Comparison of ENCODE assay signal across 11 cellular contexts in the genomic region with DNA sequence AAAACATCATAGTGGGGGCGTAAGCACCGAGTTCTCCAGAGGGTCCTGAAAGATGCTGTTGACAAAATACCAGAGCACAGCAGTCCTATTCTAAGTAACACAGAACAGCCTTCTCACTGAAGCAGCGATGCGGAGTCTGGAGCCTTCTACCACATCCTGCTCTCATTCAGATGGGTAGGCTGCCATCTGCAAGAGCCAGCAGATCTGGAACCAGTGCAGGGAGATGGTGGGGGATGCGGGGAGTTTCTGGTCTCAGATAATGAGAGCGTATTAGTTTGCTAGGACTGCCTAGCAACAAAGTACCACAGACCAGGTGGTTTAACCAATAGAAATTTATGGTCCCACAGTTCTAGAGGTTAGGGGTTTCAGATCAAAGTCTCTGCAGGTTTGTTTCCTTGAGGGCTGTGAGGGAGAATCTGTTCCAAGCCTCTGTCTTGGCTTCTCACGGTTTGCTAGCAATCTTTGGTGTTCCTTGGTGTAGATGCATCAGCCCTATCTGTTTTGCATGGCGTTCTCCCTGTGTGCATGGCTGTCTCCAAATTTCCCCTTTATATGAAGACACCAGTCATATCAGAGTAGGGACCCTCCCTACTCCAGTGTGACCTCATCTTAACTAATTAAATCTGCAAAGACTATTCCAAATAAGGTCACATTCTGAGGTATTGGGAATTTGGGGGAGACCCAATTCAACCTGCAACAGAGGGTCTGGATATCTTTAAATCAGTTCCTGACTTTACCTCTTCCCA. TPM values are rescaled to one million over a fixed set of nuclear protein-coding genes. Genes with fewer than 3 reads are reported as not detected.
A peak's percentile ranks its signal among the peaks of the same experiment; 100 is the strongest.
DNase-seq lines count a peak whose midpoint lies in the region; ATAC-seq, FAIRE-seq and TF ChIP-seq lines count a peak whose summit lies in the region.
"Had no signal": no experiment of that assay in that cellular context is flagged by ENCODE, and none has a peak within 500 bp of the region (broad histone marks: within the 10 kb centered on the region; RNA-seq: fewer than 3 reads in every experiment).

No MANE protein-coding gene starts in this region.

- intact Hi-C loops in GM12878 (cut with micrococcal nuclease; ENCODE audit: unreplicated experiment) = no loop called here

- CTCF ChIA-PET in GM12878 (lab: Yijun Ruan, JAX) = no interaction called here

- H3K4me1 ChIP-seq in GM12878 (ENCODE audit: control insufficient read depth, insufficient read depth, low read length) = peaks cover 23% of the 10 kb centered on the region

- in situ Hi-C loops in GM12878 (cut with MboI) = no loop called here

- no peak overlapping the region for H3K27ac Mint-ChIP-seq in activated T-cell treated with anti-CD3 and anti-CD28 coated beads, Interleukin-2, amount 50 U/mL, for 72 hours

- H3K9ac ChIP-seq in GM12878 (ENCODE audit: control insufficient read depth, insufficient read depth, low read length) = no peak overlapping the region

- peaks cover 12% of the 10 kb centered on the region for H3K4me1 Mint-ChIP-seq in activated T-cell treated with anti-CD3 and anti-CD28 coated beads, Interleukin-2, amount 50 U/mL, for 72 hours (ENCODE audit: low read depth)

- H3K4me3 ChIP-seq in GM12878 = no peak overlapping the region
- H3K4me3 ChIP-seq: tibial nerve had no signal

- TF ChIP-seq POLR2A in GM12878 (IDR thresholded peaks at IDR 0.05; ENCODE audit: low read depth, low read length) (no peak), H54 (IDR thresholded peaks at IDR 0.05; ENCODE audit: low read depth, low read length) (no peak)

- peaks cover 71% of the 10 kb centered on the region for H3K27me3 Mint-ChIP-seq in activated T-cell treated with anti-CD3 and anti-CD28 coated beads, Interleukin-2, amount 50 U/mL, for 72 hours (ENCODE audit: low read depth)

- peak; percentile 92 for ATAC-seq in GM18511 (IDR thresholded peaks at IDR 0.05; ENCODE audit: unreplicated experiment)
- ATAC-seq in GM21360 (IDR thresholded peaks at IDR 0.05; ENCODE audit: unreplicated experiment) = peak; percentile 76
- peak; percentile 73 for ATAC-seq in HG03039 (IDR thresholded peaks at IDR 0.05; ENCODE audit: unreplicated experiment)
- ATAC-seq in GM12878 = peak; percentile 75
- no peak for ATAC-seq in activated T-cell treated with anti-CD3 and anti-CD28 coated beads, Interleukin-2, amount 50 U/mL, for 72 hours (replicated peaks in 1 of 2)

- RAD21 ChIA-PET in GM12878 (lab: Charles Lee; ENCODE audit: unreplicated experiment) = interaction anchor here (1.0 kb wide), 2 partner anchors 9 to 176 kb away, joined by 3 to 4 read pairs; no protein-coding TSS in a partner anchor

- no peaks in the 10 kb centered on the region for H4K20me1 ChIP-seq in GM12878 (ENCODE audit: control insufficient read depth, insufficient read depth)

- POLR2A ChIA-PET in GM12878 (lab: Charles Lee) = no interaction called here

- H3K4me3 Mint-ChIP-seq in activated T-cell treated with anti-CD3 and anti-CD28 coated beads, Interleukin-2, amount 50 U/mL, for 72 hours = no peak overlapping the region

- 4% methylated on average over 8 of the region's 8 CpGs for WGBS in GM12878 (ENCODE audit: insufficient coverage, insufficient replicate concordance, low lambda C conversion rate, missing lambda C conversion rate)

- TF ChIP-seq RAD21 in GM12878 (IDR thresholded peaks at IDR 0.05; ENCODE audit: insufficient read depth, low read depth, low read length) = no peak

- no peaks in the 10 kb centered on the region for H3K79me2 ChIP-seq in GM12878 (ENCODE audit: control insufficient read depth, insufficient read depth, low read length)

- no TSS peak for BruUV-seq in GM12878 (replicated peaks; lab: Mats Ljungman, UMichigan)

- H3K27ac ChIP-seq in GM12878 (ENCODE audit: control insufficient read depth, insufficient read depth) = peak overlapping the region; percentile 18; the same call in 1 of the 2 replicates
- H3K27ac ChIP-seq: tibial nerve had no signal

- H3K27me3 ChIP-seq in GM12878 (replicated peaks in 1 of 2; ENCODE audit: control insufficient read depth in 2 of 2, insufficient read depth in 2 of 2, low read length in 1 of 2) = peaks cover 10 to 22% of the 10 kb centered on the region in 2 experiments

- H2AFZ ChIP-seq in GM12878 (ENCODE audit: control insufficient read depth, low read depth, low read length) = no peak overlapping the region

- no peaks in the 10 kb centered on the region for H3K36me3 Mint-ChIP-seq in activated T-cell treated with anti-CD3 and anti-CD28 coated beads, Interleukin-2, amount 50 U/mL, for 72 hours (ENCODE audit: insufficient read depth in 2 of 2)

- H3K9me3 Mint-ChIP-seq in activated T-cell treated with anti-CD3 and anti-CD28 coated beads, Interleukin-2, amount 50 U/mL, for 72 hours = no peaks in the 10 kb centered on the region

- DNase-seq in GM12878 (ENCODE audit: low read depth, low spot score) = no peak
- DNase-seq in activated gamma-delta T cell (lab: John Stamatoyannopoulos, UW) = no peak
- no peak for DNase-seq in activated T-cell treated with anti-CD3 and anti-CD28 coated beads, Interleukin-2, amount 50 U/mL, for 72 hours
- no peak for DNase-seq in H54 (ENCODE audit: insufficient read length, low spot score)
- no peak for DNase-seq in HK-2 (ENCODE audit: unreplicated experiment)
- DNase-seq: COR-L47, kidney had no signal

- no peaks in the 10 kb centered on the region for H3K36me3 ChIP-seq in GM12878 (ENCODE audit: control insufficient read depth in 2 of 2, insufficient read depth in 2 of 2, low read length in 1 of 2)
- H3K36me3 ChIP-seq: tibial nerve had no signal

- FAIRE-seq in GM12878 (lab: Jason Lieb, UNC) = peak; percentile 89
- FAIRE-seq in H54 (lab: Jason Lieb, UNC) = no peak
- FAIRE-seq: kidney had no signal

- SMC1A ChIA-PET in GM12878 (lab: Charles Lee; ENCODE audit: uncharacterized antibody, unreplicated experiment) = no interaction called here

- H3K4me2 ChIP-seq in GM12878 (ENCODE audit: control insufficient read depth, insufficient read depth) = peak overlapping the region; percentile 51

- no peak for TF ChIP-seq EP300 in GM12878 (IDR thresholded peaks at IDR 0.05; ENCODE audit: borderline replicate concordance in 1 of 2, control insufficient read depth in 1 of 2, low read depth in 2 of 2, low read length in 2 of 2)

- no peaks in the 10 kb centered on the region for H3K9me3 ChIP-seq in GM12878 (replicated peaks; ENCODE audit: control insufficient read depth, insufficient read depth, low read length)
- H3K9me3 ChIP-seq: tibial nerve had no signal

- no peak for TF ChIP-seq CTCF in GM12878 (IDR thresholded peaks at IDR 0.05 in 2 of 3, conservative IDR thresholded peaks at IDR 0.05 in 1 of 3; ENCODE audit: control insufficient read depth in 2 of 3, extremely low read depth in 1 of 3, insufficient read depth in 1 of 3, low read depth in 3 of 3, low read length in 3 of 3)

TF ChIP-seq in GM12878, 131 proteins besides CTCF, POLR2A, EP300 and RAD21 (continues in another document):
- TF ChIP-seq RB1 (IDR thresholded peaks at IDR 0.05; ENCODE audit: borderline replicate concordance) = no peak
- TF ChIP-seq, protein P1, sequence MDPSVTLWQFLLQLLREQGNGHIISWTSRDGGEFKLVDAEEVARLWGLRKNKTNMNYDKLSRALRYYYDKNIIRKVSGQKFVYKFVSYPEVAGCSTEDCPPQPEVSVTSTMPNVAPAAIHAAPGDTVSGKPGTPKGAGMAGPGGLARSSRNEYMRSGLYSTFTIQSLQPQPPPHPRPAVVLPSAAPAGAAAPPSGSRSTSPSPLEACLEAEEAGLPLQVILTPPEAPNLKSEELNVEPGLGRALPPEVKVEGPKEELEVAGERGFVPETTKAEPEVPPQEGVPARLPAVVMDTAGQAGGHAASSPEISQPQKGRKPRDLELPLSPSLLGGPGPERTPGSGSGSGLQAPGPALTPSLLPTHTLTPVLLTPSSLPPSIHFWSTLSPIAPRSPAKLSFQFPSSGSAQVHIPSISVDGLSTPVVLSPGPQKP (IDR thresholded peaks at IDR 0.05; ENCODE audit: low read depth, low read length) = no peak
- TF ChIP-seq TCF3 (IDR thresholded peaks at IDR 0.05; ENCODE audit: borderline replicate concordance, insufficient read depth, low read depth, low read length) = no peak
- TF ChIP-seq SMC3 (IDR thresholded peaks at IDR 0.05; ENCODE audit: borderline replicate concordance, low read length) = no peak
- no peak for TF ChIP-seq PML (IDR thresholded peaks at IDR 0.05; ENCODE audit: low read length)

RNA-seq across cellular contexts. Expression of gene STEAP1B, which starts 52.0 kb away (rescaled TPM):
- not detected in 2 replicates for total RNA-seq in GM12878 (2013; cell fraction: nucleolus; rRNA removed)
- total RNA-seq in GM12878 (2014; rRNA removed) = not detected in 2 replicates
- total RNA-seq in GM12878 (2014; rRNA removed; fragmentation: Illumina TruSeq; extraction: Trizol) = not detected in 2 replicates
- not detected in 2 replicates for total RNA-seq in GM12878 (2021)
- not detected for polyA plus RNA-seq in GM12878 (2011; ENCODE audit: low read depth)
- polyA plus RNA-seq in GM12878 (2011; rRNA removed) = not detected in 2 replicates
- polyA plus RNA-seq in GM12878 (2011; cell fraction: cytosol; rRNA removed) = not detected in 2 replicates
- not detected in 2 replicates for polyA plus RNA-seq in GM12878 (2011; cell fraction: nucleus; rRNA removed)
- polyA plus RNA-seq in GM12878 (2012) = not detected in 2 replicates
- polyA plus RNA-seq in GM12878 (2014; fragmentation: Illumina TruSeq; extraction: Trizol) = not detected in 2 replicates
- not detected for polyA plus RNA-seq in GM12878 (2014; fragmentation: Nextera tagmentation; extraction: Ambion mirVana)
- 0.08 and 0.14 TPM in 2 replicates for polyA plus RNA-seq in GM12878 (2014; rRNA removed)
- not detected for polyA plus RNA-seq in GM12878 (2016; fragmentation: Nextera tagmentation; extraction: Ambion mirVana)
- not detected in 2 replicates for polyA minus RNA-seq in GM12878 (2011; rRNA and poly(A)+ RNA removed)
- not detected in 2 replicates for polyA minus RNA-seq in GM12878 (2011; cell fraction: cytosol; rRNA and poly(A)+ RNA removed)
- polyA minus RNA-seq in GM12878 (2011; cell fraction: nucleus; rRNA and poly(A)+ RNA removed) = not detected in 2 replicates
- under 1 TPM in 1 of 2 donors, not detected in 1; 0.39 TPM for total RNA-seq in activated T-cell treated with anti-CD3 and anti-CD28 coated beads, Interleukin-2, amount 50 U/mL, for 72 hours

Comparison
In these comparisons a context has a peak if more than half of its experiments do, and no peak if none do; other contexts are left out.
1. ATAC-seq: peak in GM18511 (single experiment), GM21360 (single experiment), HG03039 (single experiment) and GM12878 (single experiment); none in activated T-cell treated with anti-CD3 and anti-CD28 coated beads, Interleukin-2, amount 50 U/mL, for 72 hours (0 of 2).